1 cellular context compared by ENCODE assay signal in genomic region chr6:167930300-167930699, GRCh38.
TF ChIP-seq lines count a peak whose summit lies in the region.

No MANE protein-coding gene starts in this region.

TF ChIP-seq in SK-N-SH, 30 proteins besides CTCF, POLR2A, EP300 and RAD21 (continued from another document):
- TF ChIP-seq FOSL2 (IDR thresholded peaks at IDR 0.05; ENCODE audit: borderline replicate concordance, low read depth) (peak; percentile 30; the same call in 1 of the 2 replicates), POLR2AphosphoS5 (IDR thresholded peaks at IDR 0.05; ENCODE audit: low read depth, low read length) (no peak), EZH2phosphoT487 (IDR thresholded peaks at IDR 0.05; ENCODE audit: borderline replicate concordance, low read depth) (no peak), GATA2 (CRISPR knock-in tag; IDR thresholded peaks at IDR 0.05) (no peak), CHD2 (IDR thresholded peaks at IDR 0.05; ENCODE audit: low read length, partially characterized antibody) (no peak), JUND (IDR thresholded peaks at IDR 0.05) (peak; percentile 49), NFIC (IDR thresholded peaks at IDR 0.05; ENCODE audit: borderline replicate concordance) (no peak), TCF12 (IDR thresholded peaks at IDR 0.05) (peak; percentile 18; the same call in 1 of the 2 replicates), MXI1 (IDR thresholded peaks at IDR 0.05; ENCODE audit: low read depth, low read length) (no peak)
- TF ChIP-seq, protein P1, sequence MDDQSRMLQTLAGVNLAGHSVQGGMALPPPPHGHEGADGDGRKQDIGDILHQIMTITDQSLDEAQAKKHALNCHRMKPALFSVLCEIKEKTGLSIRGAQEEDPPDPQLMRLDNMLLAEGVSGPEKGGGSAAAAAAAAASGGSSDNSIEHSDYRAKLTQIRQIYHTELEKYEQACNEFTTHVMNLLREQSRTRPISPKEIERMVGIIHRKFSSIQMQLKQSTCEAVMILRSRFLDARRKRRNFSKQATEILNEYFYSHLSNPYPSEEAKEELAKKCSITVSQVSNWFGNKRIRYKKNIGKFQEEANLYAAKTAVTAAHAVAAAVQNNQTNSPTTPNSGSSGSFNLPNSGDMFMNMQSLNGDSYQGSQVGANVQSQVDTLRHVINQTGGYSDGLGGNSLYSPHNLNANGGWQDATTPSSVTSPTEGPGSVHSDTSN (IDR thresholded peaks at IDR 0.05) = peak; percentile 69
TF ChIP-seq in SK-N-SH: peak in this region for 4.
